ENCODE assay signal across 8 cellular contexts in genomic region chr9:96874947-96875459, GRCh38. TPM values are rescaled to one million over a fixed set of nuclear protein-coding genes. Genes with fewer than 3 reads are reported as not detected.
DNase-seq lines count a peak whose midpoint lies in the region; ATAC-seq and TF ChIP-seq lines count a peak whose summit lies in the region.

No MANE protein-coding gene starts in this region.

- WGBS in psoas muscle, 3 donors, result 31 to 36% (median 35%) methylated on average over 13 of the region's 13 CpGs

- H3K4me3 Mint-ChIP-seq in activated CD8-positive, alpha-beta T cell treated with anti-CD3 and anti-CD28 coated beads, Interleukin-2, amount 10 ng/mL, durations not matched to agents 7 days and 5 days, result peak overlapping the region; percentile 83

- no peaks in the 10 kb centered on the region for H3K9me3 Mint-ChIP-seq in activated CD8-positive, alpha-beta T cell treated with anti-CD3 and anti-CD28 coated beads, Interleukin-2, amount 10 ng/mL, durations not matched to agents 7 days and 5 days (ENCODE audit: insufficient read depth)

- no peaks in the 10 kb centered on the region for H3K9me3 ChIP-seq in psoas muscle

- H3K4me1 Mint-ChIP-seq in activated CD8-positive, alpha-beta T cell treated with anti-CD3 and anti-CD28 coated beads, Interleukin-2, amount 10 ng/mL, durations not matched to agents 7 days and 5 days (ENCODE audit: low read depth), result peaks cover 34% of the 10 kb centered on the region

- peaks cover 0 to 26% (median 3%) of the 10 kb centered on the region in 3 donors for H3K27me3 ChIP-seq in psoas muscle (ENCODE audit: insufficient read depth in 3 of 3, low read length in 2 of 3)

- H3K27me3 Mint-ChIP-seq in activated CD8-positive, alpha-beta T cell treated with anti-CD3 and anti-CD28 coated beads, Interleukin-2, amount 10 ng/mL, durations not matched to agents 7 days and 5 days (ENCODE audit: low read depth), result peaks cover 39% of the 10 kb centered on the region

- no peaks in the 10 kb centered on the region for H3K36me3 ChIP-seq in psoas muscle (ENCODE audit: insufficient read depth in 1 of 2, low read depth in 1 of 2)

- TF ChIP-seq CTCF in psoas muscle (IDR thresholded peaks at IDR 0.05), result no peak

- peak overlapping the region; percentile 72 for H3K4me3 ChIP-seq in psoas muscle

- DNase-seq in DMS79 treated with DMSO at 0.1 percent for 48 hours (lab: John Stamatoyannopoulos, UW) (peak; percentile 3), DMS79 (lab: John Stamatoyannopoulos, UW) (no peak), HCEC 1CT (peak; percentile 80), NAMALWA (ENCODE audit: low spot score) (peak; percentile 16), glomerular endothelial cell (ENCODE audit: extremely low read depth, low read depth, low spot score) (peak; percentile 65), psoas muscle (peak in 1 of 2 donors; percentile 55), HEK293T (ENCODE audit: extremely low spot score) (no peak)
- DNase-seq in activated CD8-positive, alpha-beta T cell treated with anti-CD3 and anti-CD28 coated beads, Interleukin-2, amount 10 ng/mL, durations not matched to agents 7 days and 5 days, result peak; percentile 38

- intact Hi-C loops in psoas muscle (cut with DNase I), result no loop called here

- H3K27ac ChIP-seq in psoas muscle, result peak overlapping the region; percentile 86

- H3K4me1 ChIP-seq in psoas muscle, result peaks cover 8% of the 10 kb centered on the region

- POLR2A ChIA-PET in activated CD8-positive, alpha-beta T cell treated with anti-CD3 and anti-CD28 coated beads, Interleukin-2, amount 10 ng/mL, durations not matched to agents 7 days and 5 days (lab: Charles Lee), result interaction anchor here (0.9 to 2.7 kb wide), 2 partner anchors 18 to 21 kb away, joined by 4 to 10 read pairs; partner anchors contain the start of gene ZNF782
- POLR2A ChIA-PET in HEK293T (lab: Yijun Ruan, JAX), result interaction anchor here (1.0 to 2.3 kb wide), 7 partner anchors 9 to 363 kb away, joined by 3 to 11 read pairs (median 5); partner anchors contain the start of genes CTSV and ZNF782

- H3K36me3 Mint-ChIP-seq in activated CD8-positive, alpha-beta T cell treated with anti-CD3 and anti-CD28 coated beads, Interleukin-2, amount 10 ng/mL, durations not matched to agents 7 days and 5 days (ENCODE audit: low read depth), result peaks cover 14% of the 10 kb centered on the region

- peak; percentile 60 for ATAC-seq in activated CD8-positive, alpha-beta T cell treated with anti-CD3 and anti-CD28 coated beads, Interleukin-2, amount 10 ng/mL, durations not matched to agents 7 days and 5 days
- peak; percentile 87 to 94 (median 94) for ATAC-seq in psoas muscle

- CTCF ChIA-PET in activated CD8-positive, alpha-beta T cell treated with anti-CD3 and anti-CD28 coated beads, Interleukin-2, amount 10 ng/mL, durations not matched to agents 7 days and 5 days (lab: Charles Lee), result interaction anchor here (0.8 to 4.0 kb wide), 3 partner anchors 9 to 18 kb away, joined by 3 to 30 read pairs (median 3); no protein-coding TSS in a partner anchor
- CTCF ChIA-PET in HEK293T (lab: Yijun Ruan, JAX), result interaction anchor here (2.8 kb wide), 1 partner anchor 17 kb away, joined by 19 read pairs; no protein-coding TSS in a partner anchor

- H3K27ac Mint-ChIP-seq in activated CD8-positive, alpha-beta T cell treated with anti-CD3 and anti-CD28 coated beads, Interleukin-2, amount 10 ng/mL, durations not matched to agents 7 days and 5 days, result peak overlapping the region; percentile 76

TF ChIP-seq in HEK293T, 16 proteins besides CTCF, POLR2A, EP300 and RAD21:
- TF ChIP-seq ARNT (IDR thresholded peaks at IDR 0.05) (no peak), ELF4 (IDR thresholded peaks at IDR 0.05) (no peak), BHLHE40 (IDR thresholded peaks at IDR 0.05; ENCODE audit: borderline replicate concordance) (no peak), CTBP1 (IDR thresholded peaks at IDR 0.05; ENCODE audit: borderline replicate concordance) (no peak), SUZ12 (IDR thresholded peaks at IDR 0.05) (no peak), FOXK2 (IDR thresholded peaks at IDR 0.05) (no peak), TARDBP (IDR thresholded peaks at IDR 0.05) (no peak), FOXM1 (IDR thresholded peaks at IDR 0.05; ENCODE audit: borderline replicate concordance) (no peak), SP1 (IDR thresholded peaks at IDR 0.05) (no peak), FOXA1 (IDR thresholded peaks at IDR 0.05) (no peak), ZNF384 (IDR thresholded peaks at IDR 0.05) (no peak), NFRKB (IDR thresholded peaks at IDR 0.05) (no peak), LEF1 (IDR thresholded peaks at IDR 0.05; ENCODE audit: borderline replicate concordance) (no peak), HDGF (IDR thresholded peaks at IDR 0.05; ENCODE audit: borderline replicate concordance) (no peak), L3MBTL2 (conservative IDR thresholded peaks at IDR 0.05) (no peak), PKNOX1 (IDR thresholded peaks at IDR 0.05) (no peak)

RNA-seq across cellular contexts. Expression of gene ZNF782, which starts 20.7 kb away (rescaled TPM):
- 1 to 10 TPM; 3.9 to 4.3 TPM for total RNA-seq in activated CD8-positive, alpha-beta T cell treated with anti-CD3 and anti-CD28 coated beads, Interleukin-2, amount 10 ng/mL, durations not matched to agents 7 days and 5 days
- 2.6 and 4.2 TPM in 2 replicates for total RNA-seq in glomerular endothelial cell
- total RNA-seq in psoas muscle, result 1 to 10 TPM; 2.8 to 7.0 (median 3.5) TPM
- polyA plus RNA-seq in psoas muscle, result 1 to 10 TPM in 2 of 3 donors, under 1 TPM in 1; 0.94 to 2.7 (median 2.1) TPM

RNA-seq across cellular contexts. Expression of gene NUTM2G, which starts 53.6 kb away (rescaled TPM):
- not detected for total RNA-seq in activated CD8-positive, alpha-beta T cell treated with anti-CD3 and anti-CD28 coated beads, Interleukin-2, amount 10 ng/mL, durations not matched to agents 7 days and 5 days
- total RNA-seq in glomerular endothelial cell (not detected in 2 replicates), psoas muscle (not detected)
- under 1 TPM in 1 of 3 donors, not detected in 2; 0.01 TPM for polyA plus RNA-seq in psoas muscle

Comparison
In these comparisons a context has a peak if more than half of its experiments do, and no peak if none do; other contexts are left out.
1. DNase-seq: peak in DMS79 treated with DMSO at 0.1 percent for 48 hours (single experiment), HCEC 1CT (single experiment), NAMALWA (single experiment), activated CD8-positive, alpha-beta T cell treated with anti-CD3 and anti-CD28 coated beads, Interleukin-2, amount 10 ng/mL, durations not matched to agents 7 days and 5 days (single experiment) and glomerular endothelial cell (single experiment); none in DMS79 (single experiment) and HEK293T (single experiment).